ENCODE assay signal across 17 cellular contexts in the genomic region with DNA sequence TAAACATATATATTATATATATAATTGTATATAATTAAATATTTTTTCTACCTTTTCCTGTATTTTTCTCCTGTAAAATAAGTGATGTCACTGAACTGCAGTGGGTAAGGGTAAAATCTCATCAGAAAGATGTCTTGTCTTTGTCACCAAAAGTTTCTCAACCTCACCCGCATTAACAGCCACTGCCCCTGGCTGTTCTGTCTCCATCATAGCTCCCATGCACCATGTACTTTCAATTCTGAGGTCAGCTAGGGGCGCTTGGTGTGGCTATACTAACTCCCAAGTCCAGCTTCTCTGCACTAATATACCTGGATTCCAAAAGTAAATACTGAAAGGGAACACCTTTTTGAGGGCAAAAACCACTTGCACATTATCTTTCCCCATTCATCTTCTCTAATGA.
A peak's percentile ranks its signal among the peaks of the same experiment; 100 is the strongest.
DNase-seq lines count a peak whose midpoint lies in the region.
"Had no signal": no experiment of that assay in that cellular context is flagged by ENCODE, and none has a peak within 500 bp of the region (broad histone marks: within the 10 kb centered on the region; RNA-seq: fewer than 3 reads in every experiment).

No MANE protein-coding gene starts in this region.

- DNase-seq in NCI-H69 (lab: John Stamatoyannopoulos, UW) (peak; percentile 61), epithelial cell of prostate (ENCODE audit: low read depth, low spot score) (no peak), ecto neural progenitor cell (ENCODE audit: low spot score) (no peak), SKM-1 treated with dmso at 0.1 percent for 144 hours (lab: John Stamatoyannopoulos, UW; ENCODE audit: unreplicated experiment) (no peak), islet precursor cell (no peak)
- DNase-seq: ACHN; AML-193; BE2C; CD4-positive, alpha-beta T cell; CD8-positive, alpha-beta memory T cell; DMS79; GDM1; GOT3 had no signal

- H3K27me3 ChIP-seq in ACC112 (ENCODE audit: insufficient read depth, low read length) = no peaks in the 10 kb centered on the region
- H3K27me3 ChIP-seq: BE2C; BLaER1 treated with 17β-estradiol and CSF1 and Interleukin-3, amounts not matched to agents 10 nM and 100 nM had no signal

- H3K4me1 ChIP-seq in ACC112 (ENCODE audit: control insufficient read depth, insufficient read depth, low read length, unreplicated experiment) = peaks cover 56% of the 10 kb centered on the region

- H2AFZ ChIP-seq in ACC112 (ENCODE audit: low read length, unreplicated experiment) = no peak overlapping the region

- H3K27ac ChIP-seq in ACC112 (ENCODE audit: low read depth, low read length) (peak overlapping the region; percentile 100), epithelial cell of prostate (peak overlapping the region; percentile 79)

- H3K4me3 ChIP-seq in ACC112 (ENCODE audit: low read depth, low read length) = no peak overlapping the region
- H3K4me3 ChIP-seq: BLaER1 treated with 17β-estradiol and CSF1 and Interleukin-3, amounts not matched to agents 10 nM and 100 nM; GM12878; HAP-1 had no signal

- H3K79me2 ChIP-seq in ACC112 (ENCODE audit: control insufficient read depth, insufficient read depth, low read length, unreplicated experiment) = peaks cover 5% of the 10 kb centered on the region

- H3K36me3 ChIP-seq in ACC112 (ENCODE audit: insufficient read depth, low read length) = 0 out of 2 replicates have a peak, but pooled peaks cover 5% of the 10 kb centered on the region
- H3K36me3 ChIP-seq: BE2C; BLaER1 treated with 17β-estradiol and CSF1 and Interleukin-3, amounts not matched to agents 10 nM and 100 nM; HAP-1 had no signal
